ENCODE assay signal across 17 cellular contexts in the genomic region with DNA sequence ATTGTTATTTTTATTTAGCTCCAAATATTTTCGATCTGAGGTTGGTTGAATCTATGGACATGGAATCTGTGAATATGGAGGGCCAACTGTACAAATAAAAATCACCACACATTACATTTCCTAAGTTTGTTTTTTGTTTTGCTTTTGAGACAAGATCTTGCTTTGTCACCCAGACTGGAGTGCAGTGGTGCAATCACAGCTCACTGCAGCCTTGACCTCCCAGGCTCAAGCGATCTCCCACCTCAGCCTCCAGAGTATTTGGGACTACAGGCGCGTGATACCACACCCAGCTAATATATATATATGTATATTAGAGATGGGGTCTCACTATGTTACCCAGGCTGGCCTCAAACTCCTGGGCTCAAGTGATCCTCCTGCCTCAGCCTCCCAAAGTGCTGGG. TPM values are rescaled to one million over a fixed set of nuclear protein-coding genes. Genes with fewer than 3 reads are reported as not detected.
"Had no signal": no experiment of that assay in that cellular context is flagged by ENCODE, and none has a peak within 500 bp of the region (broad histone marks: within the 10 kb centered on the region; RNA-seq: fewer than 3 reads in every experiment).

No MANE protein-coding gene starts in this region.

RNA-seq across cellular contexts. Expression of a gene that starts 10.8 kb away (rescaled TPM):
- total RNA-seq: dermis microvascular lymphatic vessel endothelial cell; endothelial cell of umbilical vein; glomerular endothelial cell; lung microvascular endothelial cell; naive thymus-derived CD4-positive, alpha-beta T cell; pulmonary artery endothelial cell; smooth muscle cell had no signal

RNA-seq across cellular contexts. Expression of a gene that starts 25.1 kb away (rescaled TPM):
- total RNA-seq: chondrocyte, dermis microvascular lymphatic vessel endothelial cell, endothelial cell of umbilical vein, glomerular endothelial cell, kidney epithelial cell, left colon, liver, lung microvascular endothelial cell, pulmonary artery endothelial cell, smooth muscle cell, suprapubic skin, thyroid gland, vagina had no signal

RNA-seq across cellular contexts. Expression of a gene that starts 45.0 kb away (rescaled TPM):
- total RNA-seq: chondrocyte; dermis microvascular lymphatic vessel endothelial cell; endodermal cell; endothelial cell of umbilical vein; glomerular endothelial cell; kidney epithelial cell; left colon; liver; lung microvascular endothelial cell; naive thymus-derived CD4-positive, alpha-beta T cell; omental fat pad; pulmonary artery endothelial cell; smooth muscle cell; thyroid gland; upper lobe of left lung; vagina had no signal

RNA-seq across cellular contexts. Expression of a gene that starts 56.4 kb away (rescaled TPM):
- total RNA-seq: chondrocyte, dermis microvascular lymphatic vessel endothelial cell, endothelial cell of umbilical vein, glomerular endothelial cell, lung microvascular endothelial cell, omental fat pad, pulmonary artery endothelial cell, smooth muscle cell, suprapubic skin, vagina had no signal
